8 cellular contexts compared by ENCODE assay signal in the genomic region with DNA sequence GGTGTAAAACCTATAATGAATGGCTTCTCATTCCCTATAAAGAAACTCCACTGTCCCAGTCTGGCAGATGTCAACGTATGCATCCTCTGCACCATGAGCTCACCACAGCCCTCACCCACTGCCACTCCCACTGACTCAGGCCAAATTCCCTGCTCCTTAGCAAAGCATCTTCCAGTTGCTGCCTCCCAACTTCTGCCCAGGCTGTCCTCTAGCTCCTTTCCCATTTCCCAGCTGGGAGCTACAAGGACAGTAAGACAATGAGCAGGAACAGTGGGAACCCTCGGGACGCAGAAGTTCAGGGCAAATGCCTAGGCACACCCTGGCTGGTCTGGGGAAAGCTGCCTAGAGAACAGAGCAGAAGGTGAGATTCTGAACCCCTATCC. TPM values are rescaled to one million over a fixed set of nuclear protein-coding genes. Genes with fewer than 3 reads are reported as not detected.
DNase-seq lines count a peak whose midpoint lies in the region; ATAC-seq, FAIRE-seq and TF ChIP-seq lines count a peak whose summit lies in the region.

No MANE protein-coding gene starts in this region.

- DNase-seq in BJ (ENCODE audit: low read depth): no peak
- peak; percentile 73 for DNase-seq in LHCN-M2 (ENCODE audit: low read depth)
- DNase-seq in MCF 10A (ENCODE audit: unreplicated experiment): peak; percentile 38
- DNase-seq in HepG2 (ENCODE audit: low spot score): no peak
- no peak for DNase-seq in thyroid gland
- no peak for DNase-seq in H4 (ENCODE audit: low spot score)
- no peak for DNase-seq in T1000 (lab: John Stamatoyannopoulos, UW)

- H2AFZ ChIP-seq in HepG2 (ENCODE audit: low read length): no peak overlapping the region

- no peaks in the 10 kb centered on the region for H4K20me1 ChIP-seq in HepG2 (ENCODE audit: insufficient read depth, low read length)

- no peaks in the 10 kb centered on the region for H3K27me3 Mint-ChIP-seq in MCF 10A (ENCODE audit: insufficient read depth, unreplicated experiment)

- TF ChIP-seq CTCF in BJ (IDR thresholded peaks at IDR 0.05; ENCODE audit: insufficient read depth, low read depth, low read length) (no peak), MCF 10A (IDR thresholded peaks at IDR 0.05; ENCODE audit: unreplicated experiment) (no peak), HepG2 (CRISPR knock-in tag; IDR thresholded peaks at IDR 0.05) (no peak), thyroid gland (IDR thresholded peaks at IDR 0.05) (no peak)

- POLR2A ChIA-PET in BJ (lab: Charles Lee): no interaction called here
- POLR2A ChIA-PET in MCF 10A (lab: Yijun Ruan, JAX): interaction anchor here (0.7 to 1.9 kb wide), 11 partner anchors 12 to 259 kb away, joined by 3 to 19 read pairs (median 6); a partner anchor contains a TSS
- POLR2A ChIA-PET in HepG2 (lab: Yijun Ruan, JAX): interaction anchor here (0.7 to 4.1 kb wide), 10 partner anchors 11 to 252 kb away, joined by 3 to 47 read pairs (median 9); a partner anchor contains a TSS

- H3K79me2 ChIP-seq in HepG2 (ENCODE audit: insufficient read depth, low read length): peaks cover 16% of the 10 kb centered on the region

- in situ Hi-C loops in HepG2 (cut with HindIII; ENCODE audit: extremely low pct_ligation_motif_present, low pct_unique_long_range_greater_than_20kb): no loop called here

- intact Hi-C loops in MCF 10A (cut with micrococcal nuclease): loop anchor here (5.0 kb wide), 1 partner anchor 94 kb away; no protein-coding TSS in a partner anchor
- intact Hi-C loops in HepG2 (cut with micrococcal nuclease; ENCODE audit: unreplicated experiment): no loop called here
- intact Hi-C loops in thyroid gland (cut with DNase I): no loop called here

- no peak for TF ChIP-seq RAD21 in HepG2 (CRISPR knock-in tag; IDR thresholded peaks at IDR 0.05)

- H3K9me3 ChIP-seq in HepG2 (ENCODE audit: low read length) (no peaks in the 10 kb centered on the region), thyroid gland (no peaks in the 10 kb centered on the region)

- H3K4me1 ChIP-seq in HepG2 (ENCODE audit: insufficient read depth, low read length) (peaks cover 31% of the 10 kb centered on the region), thyroid gland (peaks cover 8 to 13% of the 10 kb centered on the region in 2 donors)

- no peaks in the 10 kb centered on the region for H3K27me3 ChIP-seq in BJ (ENCODE audit: control insufficient read depth, insufficient read depth, low read length)
- no peaks in the 10 kb centered on the region; a peak in 1 of 5 replicates for H3K27me3 ChIP-seq in HepG2 (ENCODE audit: control insufficient read depth in 1 of 2, insufficient read depth in 2 of 2, low read length in 2 of 2)
- H3K27me3 ChIP-seq in thyroid gland: no peaks in the 10 kb centered on the region

- H3K27ac Mint-ChIP-seq in MCF 10A (ENCODE audit: low read depth, unreplicated experiment): peak overlapping the region; percentile 91

- peaks cover 19% of the 10 kb centered on the region for H3K36me3 ChIP-seq in BJ (ENCODE audit: control insufficient read depth, insufficient read depth, low read length)
- H3K36me3 ChIP-seq in HepG2 (replicated peaks in 1 of 2; ENCODE audit: control insufficient read depth in 1 of 2, insufficient read depth in 2 of 2, low read length in 2 of 2): peaks cover 19 to 41% of the 10 kb centered on the region in 2 experiments
- peaks cover 8 to 14% of the 10 kb centered on the region in 2 donors for H3K36me3 ChIP-seq in thyroid gland

- peaks cover 9% of the 10 kb centered on the region for H3K4me1 Mint-ChIP-seq in MCF 10A (ENCODE audit: insufficient read depth, unreplicated experiment)

- peaks cover 10% of the 10 kb centered on the region for H3K36me3 Mint-ChIP-seq in MCF 10A (ENCODE audit: insufficient read depth, unreplicated experiment)

- no peak for TF ChIP-seq EP300 in HepG2 (IDR thresholded peaks at IDR 0.05; ENCODE audit: low read depth in 2 of 2, low read length in 2 of 2)
- no peak; the same call in 1 of the 2 replicates for TF ChIP-seq EP300 in HepG2 (CRISPR knock-in tag; IDR thresholded peaks at IDR 0.05; ENCODE audit: borderline replicate concordance)

- CTCF ChIA-PET in BJ (lab: Yijun Ruan, JAX) (interaction anchor here (0.5 to 2.0 kb wide), 11 partner anchors 8 to 312 kb away, joined by 3 to 18 read pairs (median 5); a partner anchor contains a TSS), MCF 10A (lab: Yijun Ruan, JAX) (interaction anchor here (0.5 to 2.5 kb wide), 12 partner anchors 8 to 282 kb away, joined by 3 to 20 read pairs (median 3); a partner anchor contains a TSS), HepG2 (lab: Yijun Ruan, JAX; ENCODE audit: low intra/inter-chr PET ratio, low total read pairs) (interaction anchor here (1.3 kb wide), 1 partner anchor 17 kb away, joined by 3 read pairs; no protein-coding TSS in a partner anchor)

- peak overlapping the region; percentile 93 for H3K4me3 Mint-ChIP-seq in MCF 10A (ENCODE audit: unreplicated experiment)

- H3K4me3 ChIP-seq in BJ (ENCODE audit: low read depth, low read length) (peak overlapping the region; percentile 85), HepG2 (replicated peaks in 1 of 3; ENCODE audit: insufficient read depth in 1 of 3, low read depth in 2 of 3, low read length in 3 of 3) (peak overlapping the region; percentile 75 to 91 (median 75)), thyroid gland (replicated peaks in 1 of 3) (peak overlapping the region; percentile 33 to 71 (median 68))

- H3K4me2 ChIP-seq in HepG2 (ENCODE audit: low read depth, low read length): peak overlapping the region; percentile 99

- TF ChIP-seq POLR2A in HepG2 (IDR thresholded peaks at IDR 0.05; ENCODE audit: insufficient read depth in 1 of 2, low read depth in 2 of 2, low read length in 2 of 2): no peak
- TF ChIP-seq POLR2A in thyroid gland (IDR thresholded peaks at IDR 0.05): no peak

- WGBS in HepG2 (ENCODE audit: low lambda C conversion rate): 0% methylated on average over 2 of the region's 3 CpGs
- 0 to 10% methylated on average over 1 to 3 of the region's 3 CpGs for WGBS in thyroid gland, 2 donors

- H3K9me3 Mint-ChIP-seq in MCF 10A (ENCODE audit: unreplicated experiment): no peaks in the 10 kb centered on the region

- peak overlapping the region; percentile 92 for H3K9ac ChIP-seq in HepG2 (ENCODE audit: insufficient read depth, low read depth, low read length)

- FAIRE-seq in HepG2 (lab: Jason Lieb, UNC): no peak

- ATAC-seq in HepG2 (peak; percentile 15), GM21786 (IDR thresholded peaks at IDR 0.05; ENCODE audit: unreplicated experiment) (no peak)

- H3K27ac ChIP-seq in HepG2 (ENCODE audit: extremely low read length, insufficient read depth, low read length) (peak overlapping the region; percentile 59), thyroid gland (peak overlapping the region in 2 of 3 donors; percentile 41 to 43)

- no TSS peak for BruUV-seq in MCF 10A (replicated peaks; lab: Mats Ljungman, UMichigan)
- BruUV-seq in HepG2 (replicated peaks; lab: Mats Ljungman, UMichigan): no TSS peak

RNA-seq across cellular contexts. Expression of a gene that starts 9.1 kb away (rescaled TPM):
- polyA plus RNA-seq in BJ (2011; rRNA removed): 20.1 and 25.8 TPM in 2 replicates
- polyA minus RNA-seq in BJ (2011; rRNA and poly(A)+ RNA removed): 8.1 and 12.3 TPM in 2 replicates
- total RNA-seq in LHCN-M2 (2014; rRNA removed): 61.6 and 65.5 TPM in 2 replicates
- polyA plus RNA-seq in LHCN-M2 (2012): 19.5 TPM
- 18.3 and 20.5 TPM in 2 replicates for total RNA-seq in MCF 10A (2022)
- total RNA-seq in HepG2 (2016; rRNA removed; fragmentation: Illumina TruSeq; extraction: Trizol): 53.4 and 53.8 TPM in 2 replicates
- total RNA-seq in HepG2 (2016; cell fraction: cytosol; rRNA removed; fragmentation: Illumina TruSeq; extraction: Trizol; ENCODE audit: low read depth): 48.1 and 65.0 TPM in 2 replicates
- 54.0 and 55.5 TPM in 2 replicates for total RNA-seq in HepG2 (2016; cell fraction: insoluble cytoplasmic fraction; rRNA removed; fragmentation: Illumina TruSeq; extraction: Trizol)
- total RNA-seq in HepG2 (2016; cell fraction: membrane; rRNA removed; fragmentation: Illumina TruSeq; extraction: Trizol): 91.2 and 112 TPM in 2 replicates
- 18.7 and 22.3 TPM in 2 replicates for total RNA-seq in HepG2 (2016; cell fraction: nucleus; rRNA removed; fragmentation: Illumina TruSeq; extraction: Trizol)
- polyA plus RNA-seq in HepG2 (2011; rRNA removed): 44.2 and 45.5 TPM in 2 replicates
- polyA plus RNA-seq in HepG2 (2011; cell fraction: cytosol; rRNA removed): 45.9 and 53.3 TPM in 2 replicates
- polyA plus RNA-seq in HepG2 (2011; cell fraction: nucleus; rRNA removed): 22.1 and 23.2 TPM in 2 replicates
- polyA plus RNA-seq in HepG2 (2012): 25.9 and 34.6 TPM in 2 replicates
- 42.2 and 59.3 TPM in 2 replicates for polyA plus RNA-seq in HepG2 (2016; cell fraction: cytosol; fragmentation: Illumina TruSeq; extraction: Trizol; ENCODE audit: low read depth)
- polyA plus RNA-seq in HepG2 (2016; cell fraction: insoluble cytoplasmic fraction; fragmentation: Illumina TruSeq; extraction: Trizol; ENCODE audit: low read depth): 50.1 and 54.2 TPM in 2 replicates
- 66.6 and 83.2 TPM in 2 replicates for polyA plus RNA-seq in HepG2 (2016; cell fraction: membrane; fragmentation: Illumina TruSeq; extraction: Trizol; ENCODE audit: low read depth)
- 28.8 and 33.3 TPM in 2 replicates for polyA plus RNA-seq in HepG2 (2016; cell fraction: nucleus; fragmentation: Illumina TruSeq; extraction: Trizol; ENCODE audit: insufficient read depth, low read depth)
- polyA minus RNA-seq in HepG2 (2011; rRNA and poly(A)+ RNA removed; ENCODE audit: low replicate concordance): 45.1 and 58.5 TPM in 2 replicates
- polyA minus RNA-seq in HepG2 (2011; cell fraction: cytosol; rRNA and poly(A)+ RNA removed): 26.7 and 28.4 TPM in 2 replicates
- polyA minus RNA-seq in HepG2 (2011; cell fraction: nucleus; rRNA and poly(A)+ RNA removed): 8.2 and 9.8 TPM in 2 replicates
- total RNA-seq in thyroid gland: 10 to 100 TPM; 53.5 to 79.0 (median 67.8) TPM
- total RNA-seq in H4 (2014; rRNA removed; shearing (Covaris generic)): 39.5 and 43.7 TPM in 2 replicates

RNA-seq across cellular contexts. Expression of a gene that starts 13.7 kb away (rescaled TPM):
- polyA plus RNA-seq in BJ (2011; rRNA removed) (173 and 230 TPM in 2 replicates), HepG2 (2011; rRNA removed) (168 and 198 TPM in 2 replicates)
- polyA minus RNA-seq in BJ (2011; rRNA and poly(A)+ RNA removed): 288 and 396 TPM in 2 replicates
- total RNA-seq in LHCN-M2 (2014; rRNA removed) (86.3 and 142 TPM in 2 replicates), MCF 10A (2022) (133 TPM in 2 replicates), HepG2 (2016; rRNA removed; fragmentation: Illumina TruSeq; extraction: Trizol) (214 and 224 TPM in 2 replicates), thyroid gland (100 to 1,000 TPM in 1 of 4 donors, 10 to 100 TPM in 3; 31.6 to 153 (median 58.4) TPM)
- polyA plus RNA-seq in LHCN-M2 (2012): 302 TPM
- total RNA-seq in HepG2 (2016; cell fraction: cytosol; rRNA removed; fragmentation: Illumina TruSeq; extraction: Trizol; ENCODE audit: low read depth): 79.7 and 100.0 TPM in 2 replicates
- total RNA-seq in HepG2 (2016; cell fraction: insoluble cytoplasmic fraction; rRNA removed; fragmentation: Illumina TruSeq; extraction: Trizol): 209 and 229 TPM in 2 replicates
- total RNA-seq in HepG2 (2016; cell fraction: membrane; rRNA removed; fragmentation: Illumina TruSeq; extraction: Trizol): 120 and 150 TPM in 2 replicates
- total RNA-seq in HepG2 (2016; cell fraction: nucleus; rRNA removed; fragmentation: Illumina TruSeq; extraction: Trizol): 79.9 and 90.1 TPM in 2 replicates
- 212 and 299 TPM in 2 replicates for polyA plus RNA-seq in HepG2 (2011; cell fraction: cytosol; rRNA removed)
- 132 and 146 TPM in 2 replicates for polyA plus RNA-seq in HepG2 (2011; cell fraction: nucleus; rRNA removed)
- 140 and 216 TPM in 2 replicates for polyA plus RNA-seq in HepG2 (2012)
- polyA plus RNA-seq in HepG2 (2016; cell fraction: cytosol; fragmentation: Illumina TruSeq; extraction: Trizol; ENCODE audit: low read depth): 108 and 138 TPM in 2 replicates
- 277 and 305 TPM in 2 replicates for polyA plus RNA-seq in HepG2 (2016; cell fraction: insoluble cytoplasmic fraction; fragmentation: Illumina TruSeq; extraction: Trizol; ENCODE audit: low read depth)
- polyA plus RNA-seq in HepG2 (2016; cell fraction: membrane; fragmentation: Illumina TruSeq; extraction: Trizol; ENCODE audit: low read depth): 139 and 154 TPM in 2 replicates
- 173 and 182 TPM in 2 replicates for polyA plus RNA-seq in HepG2 (2016; cell fraction: nucleus; fragmentation: Illumina TruSeq; extraction: Trizol; ENCODE audit: insufficient read depth, low read depth)
- polyA minus RNA-seq in HepG2 (2011; rRNA and poly(A)+ RNA removed; ENCODE audit: low replicate concordance): 366 and 394 TPM in 2 replicates
- polyA minus RNA-seq in HepG2 (2011; cell fraction: cytosol; rRNA and poly(A)+ RNA removed): 157 and 165 TPM in 2 replicates
- polyA minus RNA-seq in HepG2 (2011; cell fraction: nucleus; rRNA and poly(A)+ RNA removed): 60.0 and 81.7 TPM in 2 replicates
- total RNA-seq in H4 (2014; rRNA removed; shearing (Covaris generic)): 95.0 and 256 TPM in 2 replicates

RNA-seq across cellular contexts. Expression of a gene that starts 14.5 kb away (rescaled TPM):
- 26.2 and 42.4 TPM in 2 replicates for polyA plus RNA-seq in BJ (2011; rRNA removed)
- 25.1 and 44.8 TPM in 2 replicates for polyA minus RNA-seq in BJ (2011; rRNA and poly(A)+ RNA removed)
- 52.6 and 55.5 TPM in 2 replicates for total RNA-seq in LHCN-M2 (2014; rRNA removed)
- polyA plus RNA-seq in LHCN-M2 (2012): 48.7 TPM
- 30.9 and 35.5 TPM in 2 replicates for total RNA-seq in MCF 10A (2022)
- 24.8 and 43.3 TPM in 2 replicates for total RNA-seq in HepG2 (2016; rRNA removed; fragmentation: Illumina TruSeq; extraction: Trizol)
- total RNA-seq in HepG2 (2016; cell fraction: cytosol; rRNA removed; fragmentation: Illumina TruSeq; extraction: Trizol; ENCODE audit: low read depth): 11.2 and 11.7 TPM in 2 replicates
- 22.8 and 43.9 TPM in 2 replicates for total RNA-seq in HepG2 (2016; cell fraction: insoluble cytoplasmic fraction; rRNA removed; fragmentation: Illumina TruSeq; extraction: Trizol)
- 7.4 and 8.2 TPM in 2 replicates for total RNA-seq in HepG2 (2016; cell fraction: membrane; rRNA removed; fragmentation: Illumina TruSeq; extraction: Trizol)
- 43.8 and 49.8 TPM in 2 replicates for total RNA-seq in HepG2 (2016; cell fraction: nucleus; rRNA removed; fragmentation: Illumina TruSeq; extraction: Trizol)
- 40.9 and 51.3 TPM in 2 replicates for polyA plus RNA-seq in HepG2 (2011; rRNA removed)
- 17.4 and 28.9 TPM in 2 replicates for polyA plus RNA-seq in HepG2 (2011; cell fraction: cytosol; rRNA removed)
- polyA plus RNA-seq in HepG2 (2011; cell fraction: nucleus; rRNA removed): 414 and 516 TPM in 2 replicates
- 22.1 and 28.1 TPM in 2 replicates for polyA plus RNA-seq in HepG2 (2012)
- polyA plus RNA-seq in HepG2 (2016; cell fraction: cytosol; fragmentation: Illumina TruSeq; extraction: Trizol; ENCODE audit: low read depth): 3.3 and 4.0 TPM in 2 replicates
- 22.0 and 24.2 TPM in 2 replicates for polyA plus RNA-seq in HepG2 (2016; cell fraction: insoluble cytoplasmic fraction; fragmentation: Illumina TruSeq; extraction: Trizol; ENCODE audit: low read depth)
- polyA plus RNA-seq in HepG2 (2016; cell fraction: membrane; fragmentation: Illumina TruSeq; extraction: Trizol; ENCODE audit: low read depth): 4.4 and 6.6 TPM in 2 replicates
- 153 and 170 TPM in 2 replicates for polyA plus RNA-seq in HepG2 (2016; cell fraction: nucleus; fragmentation: Illumina TruSeq; extraction: Trizol; ENCODE audit: insufficient read depth, low read depth)
- polyA minus RNA-seq in HepG2 (2011; rRNA and poly(A)+ RNA removed; ENCODE audit: low replicate concordance): 38.6 and 47.8 TPM in 2 replicates
- 8.8 and 11.4 TPM in 2 replicates for polyA minus RNA-seq in HepG2 (2011; cell fraction: cytosol; rRNA and poly(A)+ RNA removed)
- 35.9 and 44.5 TPM in 2 replicates for polyA minus RNA-seq in HepG2 (2011; cell fraction: nucleus; rRNA and poly(A)+ RNA removed)
- total RNA-seq in thyroid gland: 10 to 100 TPM; 15.7 to 43.8 (median 26.2) TPM
- total RNA-seq in H4 (2014; rRNA removed; shearing (Covaris generic)): 12.0 and 20.8 TPM in 2 replicates

RNA-seq across cellular contexts. Expression of a gene that starts 26.3 kb away (rescaled TPM):
- polyA plus RNA-seq in BJ (2011; rRNA removed): 0.96 and 1.6 TPM in 2 replicates
- 0.26 and 0.62 TPM in 2 replicates for polyA minus RNA-seq in BJ (2011; rRNA and poly(A)+ RNA removed)
- 0.77 and 1.6 TPM in 2 replicates for total RNA-seq in LHCN-M2 (2014; rRNA removed)
- 0.51 TPM for polyA plus RNA-seq in LHCN-M2 (2012)
- 1.1 and 1.5 TPM in 2 replicates for total RNA-seq in MCF 10A (2022)
- 0.10 and 0.86 TPM in 2 replicates for total RNA-seq in HepG2 (2016; rRNA removed; fragmentation: Illumina TruSeq; extraction: Trizol)
- 0.18 TPM in 1 of 2 replicates, not detected in the other for total RNA-seq in HepG2 (2016; cell fraction: cytosol; rRNA removed; fragmentation: Illumina TruSeq; extraction: Trizol; ENCODE audit: low read depth)
- 0.10 and 0.93 TPM in 2 replicates for total RNA-seq in HepG2 (2016; cell fraction: insoluble cytoplasmic fraction; rRNA removed; fragmentation: Illumina TruSeq; extraction: Trizol)
- 0.24 and 0.25 TPM in 2 replicates for total RNA-seq in HepG2 (2016; cell fraction: membrane; rRNA removed; fragmentation: Illumina TruSeq; extraction: Trizol)
- 0.84 and 1.0 TPM in 2 replicates for total RNA-seq in HepG2 (2016; cell fraction: nucleus; rRNA removed; fragmentation: Illumina TruSeq; extraction: Trizol)
- polyA plus RNA-seq in HepG2 (2011; rRNA removed): 0.37 and 0.61 TPM in 2 replicates
- 0.09 and 0.17 TPM in 2 replicates for polyA plus RNA-seq in HepG2 (2011; cell fraction: cytosol; rRNA removed)
- 4.3 and 5.3 TPM in 2 replicates for polyA plus RNA-seq in HepG2 (2011; cell fraction: nucleus; rRNA removed)
- polyA plus RNA-seq in HepG2 (2012): 0.23 and 0.63 TPM in 2 replicates
- polyA plus RNA-seq in HepG2 (2016; cell fraction: cytosol; fragmentation: Illumina TruSeq; extraction: Trizol; ENCODE audit: low read depth): 0.10 TPM in 1 of 2 replicates, not detected in the other
- 0.16 and 0.74 TPM in 2 replicates for polyA plus RNA-seq in HepG2 (2016; cell fraction: insoluble cytoplasmic fraction; fragmentation: Illumina TruSeq; extraction: Trizol; ENCODE audit: low read depth)
- 0.08 TPM in 1 of 2 replicates, not detected in the other for polyA plus RNA-seq in HepG2 (2016; cell fraction: membrane; fragmentation: Illumina TruSeq; extraction: Trizol; ENCODE audit: low read depth)
- polyA plus RNA-seq in HepG2 (2016; cell fraction: nucleus; fragmentation: Illumina TruSeq; extraction: Trizol; ENCODE audit: insufficient read depth, low read depth): 3.4 and 4.5 TPM in 2 replicates
- 0.06 and 0.37 TPM in 2 replicates for polyA minus RNA-seq in HepG2 (2011; rRNA and poly(A)+ RNA removed; ENCODE audit: low replicate concordance)
- polyA minus RNA-seq in HepG2 (2011; cell fraction: cytosol; rRNA and poly(A)+ RNA removed): not detected in 2 replicates
- polyA minus RNA-seq in HepG2 (2011; cell fraction: nucleus; rRNA and poly(A)+ RNA removed): 0.39 and 2.0 TPM in 2 replicates
- 1 to 10 TPM in 2 of 4 donors, under 1 TPM in 2; 0.34 to 3.2 (median 0.93) TPM for total RNA-seq in thyroid gland
- total RNA-seq in H4 (2014; rRNA removed; shearing (Covaris generic)): 0.48 TPM in 1 of 2 replicates, not detected in the other

RNA-seq across cellular contexts. Expression of a gene that starts 26.7 kb away (rescaled TPM):
- polyA plus RNA-seq in BJ (2011; rRNA removed) (11.5 and 17.6 TPM in 2 replicates), HepG2 (2011; rRNA removed) (22.7 and 24.5 TPM in 2 replicates)
- polyA minus RNA-seq in BJ (2011; rRNA and poly(A)+ RNA removed): 11.0 and 11.2 TPM in 2 replicates
- total RNA-seq in LHCN-M2 (2014; rRNA removed) (3.8 and 4.5 TPM in 2 replicates), MCF 10A (2022) (17.2 and 21.7 TPM in 2 replicates), HepG2 (2016; rRNA removed; fragmentation: Illumina TruSeq; extraction: Trizol) (8.5 and 9.2 TPM in 2 replicates), thyroid gland (10 to 100 TPM in 2 of 4 donors, 1 to 10 TPM in 2; 9.2 to 13.0 (median 11.0) TPM)
- polyA plus RNA-seq in LHCN-M2 (2012): 5.8 TPM
- 2.6 and 3.0 TPM in 2 replicates for total RNA-seq in HepG2 (2016; cell fraction: cytosol; rRNA removed; fragmentation: Illumina TruSeq; extraction: Trizol; ENCODE audit: low read depth)
- 8.1 and 8.8 TPM in 2 replicates for total RNA-seq in HepG2 (2016; cell fraction: insoluble cytoplasmic fraction; rRNA removed; fragmentation: Illumina TruSeq; extraction: Trizol)
- total RNA-seq in HepG2 (2016; cell fraction: membrane; rRNA removed; fragmentation: Illumina TruSeq; extraction: Trizol): 5.7 and 5.9 TPM in 2 replicates
- 8.9 and 11.2 TPM in 2 replicates for total RNA-seq in HepG2 (2016; cell fraction: nucleus; rRNA removed; fragmentation: Illumina TruSeq; extraction: Trizol)
- 9.5 and 10.5 TPM in 2 replicates for polyA plus RNA-seq in HepG2 (2011; cell fraction: cytosol; rRNA removed)
- 48.8 and 55.7 TPM in 2 replicates for polyA plus RNA-seq in HepG2 (2011; cell fraction: nucleus; rRNA removed)
- 11.9 and 17.0 TPM in 2 replicates for polyA plus RNA-seq in HepG2 (2012)
- polyA plus RNA-seq in HepG2 (2016; cell fraction: cytosol; fragmentation: Illumina TruSeq; extraction: Trizol; ENCODE audit: low read depth): 1.5 and 1.6 TPM in 2 replicates
- 8.5 and 11.6 TPM in 2 replicates for polyA plus RNA-seq in HepG2 (2016; cell fraction: insoluble cytoplasmic fraction; fragmentation: Illumina TruSeq; extraction: Trizol; ENCODE audit: low read depth)
- polyA plus RNA-seq in HepG2 (2016; cell fraction: membrane; fragmentation: Illumina TruSeq; extraction: Trizol; ENCODE audit: low read depth): 3.3 and 3.6 TPM in 2 replicates
- 29.7 and 31.1 TPM in 2 replicates for polyA plus RNA-seq in HepG2 (2016; cell fraction: nucleus; fragmentation: Illumina TruSeq; extraction: Trizol; ENCODE audit: insufficient read depth, low read depth)
- polyA minus RNA-seq in HepG2 (2011; rRNA and poly(A)+ RNA removed; ENCODE audit: low replicate concordance): 28.0 and 40.9 TPM in 2 replicates
- 8.3 and 9.2 TPM in 2 replicates for polyA minus RNA-seq in HepG2 (2011; cell fraction: cytosol; rRNA and poly(A)+ RNA removed)
- polyA minus RNA-seq in HepG2 (2011; cell fraction: nucleus; rRNA and poly(A)+ RNA removed): 16.2 and 20.8 TPM in 2 replicates
- total RNA-seq in H4 (2014; rRNA removed; shearing (Covaris generic)): 1.7 and 3.2 TPM in 2 replicates

Comparison
In these comparisons a context has a peak if more than half of its experiments do, and no peak if none do; other contexts are left out.
1. DNase-seq: peak in LHCN-M2 (single experiment) and MCF 10A (single experiment); none in BJ (single experiment), HepG2 (single experiment), thyroid gland (0 of 2), H4 (single experiment) and T1000 (single experiment).
2. Peak in every context shown above with its lines, with median percentiles within 50 percentile points of each other: H3K4me3 ChIP-seq.